ENCODE assay signal across 25 cellular contexts in genomic region chr3:55698826-55699225, GRCh38.
"Had no signal": no experiment of that assay in that cellular context is flagged by ENCODE, and none has a peak within 500 bp of the region (broad histone marks: within the 10 kb centered on the region; RNA-seq: fewer than 3 reads in every experiment).

No MANE protein-coding gene starts in this region.

- H3K9me3 Mint-ChIP-seq: activated T-helper 1 cell treated with anti-CD3 and anti-CD28 coated beads, Interleukin-12 subunit alpha, Interleukin-12 subunit beta, Interleukin-2, Interleukin-4 antibody, amounts not matched to agents 30 ng/mL and 10 ng/mL and 1 ng/mL, durations not matched to agents 14 hours and 24 hours and 36 hours had no signal

- H3K4me1 ChIP-seq: adrenal gland, pancreas, right lobe of liver, stomach, vagina had no signal

- H3K27me3 Mint-ChIP-seq: memory B cell; naive thymus-derived CD8-positive, alpha-beta T cell had no signal

- H3K36me3 ChIP-seq: adrenal gland, neutrophil, pancreas, right lobe of liver, stomach, vagina had no signal

- H3K4me3 Mint-ChIP-seq: activated T-helper 1 cell treated with anti-CD3 and anti-CD28 coated beads, Interleukin-12 subunit alpha, Interleukin-12 subunit beta, Interleukin-2, Interleukin-4 antibody, amounts not matched to agents 30 ng/mL and 10 ng/mL and 1 ng/mL, durations not matched to agents 14 hours and 24 hours and 36 hours; memory B cell; naive thymus-derived CD8-positive, alpha-beta T cell; stimulated activated effector memory CD8-positive, alpha-beta T cell treated with anti-CD3 and anti-CD28 coated beads, Interleukin-12 subunit alpha, Interleukin-12 subunit beta, amount 100 ng/mL, for 72 hours had no signal

- DNase-seq: activated CD4-positive, alpha-beta T cell treated with anti-CD3 and anti-CD28 coated beads, Interleukin-2, amount 50 U/mL, for 4 hours; activated gamma-delta T cell treated with Interleukin-2 at 50 U/mL for 16 hours; adrenal gland; cortex of kidney; erythroblast; foreskin melanocyte; glutamatergic neuron; hippocampal formation; kidney glomerular epithelial cell; left ventricle myocardium superior; naive thymus-derived CD8-positive, alpha-beta T cell; pancreas; right lobe of liver; small intestine; stimulated activated CD4-positive, alpha-beta T cell treated with anti-CD3 and anti-CD28 coated beads, Interleukin-4, amount 100 ng/mL, for 1 hour; stomach; T-helper 2 cell; trophoblast cell had no signal

- H3K4me3 ChIP-seq: adrenal gland, pancreas, right lobe of liver, stomach, vagina had no signal

- H3K4me1 Mint-ChIP-seq: naive thymus-derived CD8-positive, alpha-beta T cell; stimulated activated effector memory CD8-positive, alpha-beta T cell treated with anti-CD3 and anti-CD28 coated beads, Interleukin-12 subunit alpha, Interleukin-12 subunit beta, amount 100 ng/mL, for 72 hours had no signal

- H3K36me3 Mint-ChIP-seq: activated naive CD4-positive, alpha-beta T cell treated with anti-CD3 and anti-CD28 coated beads, Interleukin-2, amount 50 U/mL, for 72 hours; memory B cell; naive thymus-derived CD8-positive, alpha-beta T cell; stimulated activated effector memory CD8-positive, alpha-beta T cell treated with anti-CD3 and anti-CD28 coated beads, Interleukin-12 subunit alpha, Interleukin-12 subunit beta, amount 100 ng/mL, for 72 hours had no signal

- H3K9me3 ChIP-seq: adrenal gland, neutrophil, pancreas, right lobe of liver, stomach, vagina had no signal

- H3K27ac ChIP-seq: adrenal gland, neutrophil, pancreas, right lobe of liver, stomach, vagina, VCaP had no signal

- H3K27ac Mint-ChIP-seq: activated naive CD4-positive, alpha-beta T cell treated with anti-CD3 and anti-CD28 coated beads, Interleukin-2, amount 50 U/mL, for 72 hours; activated T-helper 1 cell treated with anti-CD3 and anti-CD28 coated beads, Interleukin-12 subunit alpha, Interleukin-12 subunit beta, Interleukin-2, Interleukin-4 antibody, amounts not matched to agents 30 ng/mL and 10 ng/mL and 1 ng/mL, durations not matched to agents 14 hours and 24 hours and 36 hours; memory B cell; naive thymus-derived CD8-positive, alpha-beta T cell; stimulated activated effector memory CD8-positive, alpha-beta T cell treated with anti-CD3 and anti-CD28 coated beads, Interleukin-12 subunit alpha, Interleukin-12 subunit beta, amount 100 ng/mL, for 72 hours had no signal

- ATAC-seq: activated naive CD4-positive, alpha-beta T cell treated with anti-CD3 and anti-CD28 coated beads, Interleukin-2, amount 50 U/mL, for 72 hours; left ventricle myocardium superior; naive thymus-derived CD8-positive, alpha-beta T cell; pancreas; right lobe of liver; stimulated activated effector memory CD8-positive, alpha-beta T cell treated with anti-CD3 and anti-CD28 coated beads, Interleukin-12 subunit alpha, Interleukin-12 subunit beta, amount 100 ng/mL, for 72 hours had no signal

- H3K27me3 ChIP-seq: adrenal gland, neutrophil, pancreas, right lobe of liver, stomach, vagina had no signal
